In the genomic region with DNA sequence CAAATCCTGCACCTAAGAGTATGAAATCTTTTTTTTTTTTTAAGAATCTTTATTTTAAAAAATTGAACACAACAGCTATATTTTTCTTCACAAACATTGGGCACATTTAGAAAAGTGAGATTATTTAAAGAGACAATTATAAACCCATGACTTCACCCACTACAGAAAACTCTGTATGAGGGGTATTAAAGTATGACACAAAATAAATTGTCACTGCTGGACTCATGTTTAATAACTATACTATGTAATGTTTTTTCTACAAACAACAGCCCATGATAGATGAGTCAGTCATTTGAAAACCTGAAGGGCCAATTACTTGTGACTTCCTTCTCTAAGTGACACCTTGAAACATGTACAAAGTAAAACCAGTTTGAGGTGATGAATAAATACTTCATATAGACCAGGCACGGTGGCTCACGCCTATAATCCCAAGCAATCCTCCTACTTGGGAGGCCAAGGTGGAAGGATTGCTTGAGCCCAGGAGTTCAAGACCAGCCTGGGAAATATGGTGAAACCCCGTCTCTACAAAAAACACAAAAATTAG, we compare ENCODE assay signal across 20 cellular contexts. TPM values are rescaled to one million over a fixed set of nuclear protein-coding genes. Genes with fewer than 3 reads are reported as not detected.
DNase-seq lines count a peak whose midpoint lies in the region; ATAC-seq, FAIRE-seq and TF ChIP-seq lines count a peak whose summit lies in the region.
"Had no signal": no experiment of that assay in that cellular context is flagged by ENCODE, and none has a peak within 500 bp of the region (broad histone marks: within the 10 kb centered on the region; RNA-seq: fewer than 3 reads in every experiment).

No MANE protein-coding gene starts in this region.

- POLR2A ChIA-PET in activated CD4-positive, alpha-beta T cell treated with anti-CD3 and anti-CD28 coated beads, Interleukin-2, amount 10 ng/mL, durations not matched to agents 7 days and 5 days (lab: Charles Lee): no interaction called here
- POLR2A ChIA-PET in A549 (lab: Yijun Ruan, JAX): no interaction called here

- TF ChIP-seq RAD21 in A549 (conservative IDR thresholded peaks at IDR 0.05 in 1 of 2, IDR thresholded peaks at IDR 0.05 in 1 of 2): no peak

- H3K4me3 ChIP-seq in A549 (no peak overlapping the region), epithelial cell of esophagus (ENCODE audit: low read length) (no peak overlapping the region)
- H3K4me3 ChIP-seq: GM23338 had no signal

- peaks cover 2% of the 10 kb centered on the region for H3K9me3 Mint-ChIP-seq in activated CD4-positive, alpha-beta T cell treated with anti-CD3 and anti-CD28 coated beads, Interleukin-2, amount 10 ng/mL, durations not matched to agents 7 days and 5 days
- H3K9me3 Mint-ChIP-seq: CD4-positive, alpha-beta T cell; GM23338 had no signal

- peak; percentile 36 for FAIRE-seq in A549 (lab: Jason Lieb, UNC)
- FAIRE-seq: GM12891 had no signal

- DNase-seq in activated CD4-positive, alpha-beta T cell treated with anti-CD3 and anti-CD28 coated beads, Interleukin-2, amount 10 ng/mL, durations not matched to agents 7 days and 5 days: no peak
- no peak for DNase-seq in activated CD4-positive, alpha-beta T cell treated with anti-CD3 and anti-CD28 coated beads, Interleukin-2, amount 50 U/mL, for 1 hour
- no peak for DNase-seq in A549 (ENCODE audit: low read depth in 1 of 2, low spot score in 1 of 2)
- DNase-seq in HPDE6-E6E7 (ENCODE audit: extremely low spot score): peak; percentile 2
- DNase-seq in epithelial cell of esophagus (ENCODE audit: low read depth): peak; percentile 50
- DNase-seq: 8988T; ACHN; C1 segment of cervical spinal cord; Calu3; CD4-positive, alpha-beta T cell; DMS 273 treated with DMSO at 0.1 percent for 48 hours; DMS79 treated with DMSO at 0.1 percent for 48 hours; EL; H7 had no signal

- no peak overlapping the region for H3K4me2 ChIP-seq in A549
- H3K4me2 ChIP-seq: GM23338 had no signal

- peaks cover 21% of the 10 kb centered on the region for H3K4me1 Mint-ChIP-seq in activated CD4-positive, alpha-beta T cell treated with anti-CD3 and anti-CD28 coated beads, Interleukin-2, amount 10 ng/mL, durations not matched to agents 7 days and 5 days
- H3K4me1 Mint-ChIP-seq: B cell, GM23338 had no signal

- no peak for TF ChIP-seq EP300 in A549 (IDR thresholded peaks at IDR 0.05)

- H3K27ac Mint-ChIP-seq in activated CD4-positive, alpha-beta T cell treated with anti-CD3 and anti-CD28 coated beads, Interleukin-2, amount 10 ng/mL, durations not matched to agents 7 days and 5 days: peak overlapping the region; percentile 62
- H3K27ac Mint-ChIP-seq: B cell; CD4-positive, alpha-beta T cell; GM23338 had no signal

- H3K36me3 Mint-ChIP-seq in activated CD4-positive, alpha-beta T cell treated with anti-CD3 and anti-CD28 coated beads, Interleukin-2, amount 10 ng/mL, durations not matched to agents 7 days and 5 days (ENCODE audit: low read depth): peaks cover 48% of the 10 kb centered on the region

- no peak for TF ChIP-seq POLR2A in A549 (IDR thresholded peaks at IDR 0.05; ENCODE audit: low read length)

- WGBS in A549 (ENCODE audit: missing lambda C conversion rate): 84% methylated on average over 3 of the region's 3 CpGs

- H3K9me3 ChIP-seq in A549: no peaks in the 10 kb centered on the region

- no peaks in the 10 kb centered on the region for H3K4me1 ChIP-seq in A549

- no peak for ATAC-seq in A549
- ATAC-seq in HG03139 (IDR thresholded peaks at IDR 0.05; ENCODE audit: unreplicated experiment): no peak
- no peak for ATAC-seq in HG03045 (IDR thresholded peaks at IDR 0.05; ENCODE audit: unreplicated experiment)
- no peak for ATAC-seq in HG03521 (IDR thresholded peaks at IDR 0.05; ENCODE audit: unreplicated experiment)
- ATAC-seq: GM23338 had no signal

- no peaks in the 10 kb centered on the region for H3K27me3 Mint-ChIP-seq in activated CD4-positive, alpha-beta T cell treated with anti-CD3 and anti-CD28 coated beads, Interleukin-2, amount 10 ng/mL, durations not matched to agents 7 days and 5 days
- H3K27me3 Mint-ChIP-seq: B cell; CD4-positive, alpha-beta T cell had no signal

- no peak overlapping the region for H3K27ac ChIP-seq in A549

- TF ChIP-seq CTCF in A549 (IDR thresholded peaks at IDR 0.05): no peak
- no peak for TF ChIP-seq CTCF in epithelial cell of esophagus (IDR thresholded peaks at IDR 0.05; ENCODE audit: insufficient read depth, low read depth, low read length, missing control alignments)

- CTCF ChIA-PET in activated CD4-positive, alpha-beta T cell treated with anti-CD3 and anti-CD28 coated beads, Interleukin-2, amount 10 ng/mL, durations not matched to agents 7 days and 5 days (lab: Charles Lee): no interaction called here
- CTCF ChIA-PET in A549 (lab: Yijun Ruan, JAX): interaction anchor here (0.8 to 1.0 kb wide), 2 partner anchors 13 to 324 kb away, joined by 4 to 5 read pairs; no protein-coding TSS in a partner anchor

- no peak overlapping the region for H3K4me3 Mint-ChIP-seq in activated CD4-positive, alpha-beta T cell treated with anti-CD3 and anti-CD28 coated beads, Interleukin-2, amount 10 ng/mL, durations not matched to agents 7 days and 5 days
- H3K4me3 Mint-ChIP-seq: B cell; CD4-positive, alpha-beta T cell; GM23338 had no signal

TF ChIP-seq in A549, 52 proteins besides CTCF, POLR2A, EP300 and RAD21 (continues in another document):
- TF ChIP-seq CHD2 (IDR thresholded peaks at IDR 0.05; ENCODE audit: low read length, partially characterized antibody) (no peak), KDM1A (IDR thresholded peaks at IDR 0.05; ENCODE audit: low read depth) (no peak), RCOR1 (IDR thresholded peaks at IDR 0.05; ENCODE audit: low read depth, low read length) (no peak), HOXA7 (CRISPR knock-in tag; IDR thresholded peaks at IDR 0.05) (no peak), MAFK (IDR thresholded peaks at IDR 0.05; ENCODE audit: partially characterized antibody) (no peak), ZC3H11A (IDR thresholded peaks at IDR 0.05) (no peak), RFX5 (IDR thresholded peaks at IDR 0.05) (no peak), JUN (IDR thresholded peaks at IDR 0.05) (no peak), SMC3 (IDR thresholded peaks at IDR 0.05) (no peak), FOXS1 (CRISPR knock-in tag; IDR thresholded peaks at IDR 0.05) (no peak), ESRRA (IDR thresholded peaks at IDR 0.05; ENCODE audit: borderline replicate concordance, low read length) (no peak)
- TF ChIP-seq, protein P1, sequence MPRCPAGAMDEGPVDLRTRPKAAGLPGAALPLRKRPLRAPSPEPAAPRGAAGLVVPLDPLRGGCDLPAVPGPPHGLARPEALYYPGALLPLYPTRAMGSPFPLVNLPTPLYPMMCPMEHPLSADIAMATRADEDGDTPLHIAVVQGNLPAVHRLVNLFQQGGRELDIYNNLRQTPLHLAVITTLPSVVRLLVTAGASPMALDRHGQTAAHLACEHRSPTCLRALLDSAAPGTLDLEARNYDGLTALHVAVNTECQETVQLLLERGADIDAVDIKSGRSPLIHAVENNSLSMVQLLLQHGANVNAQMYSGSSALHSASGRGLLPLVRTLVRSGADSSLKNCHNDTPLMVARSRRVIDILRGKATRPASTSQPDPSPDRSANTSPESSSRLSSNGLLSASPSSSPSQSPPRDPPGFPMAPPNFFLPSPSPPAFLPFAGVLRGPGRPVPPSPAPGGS (IDR thresholded peaks at IDR 0.05): no peak
- TF ChIP-seq, protein P2, sequence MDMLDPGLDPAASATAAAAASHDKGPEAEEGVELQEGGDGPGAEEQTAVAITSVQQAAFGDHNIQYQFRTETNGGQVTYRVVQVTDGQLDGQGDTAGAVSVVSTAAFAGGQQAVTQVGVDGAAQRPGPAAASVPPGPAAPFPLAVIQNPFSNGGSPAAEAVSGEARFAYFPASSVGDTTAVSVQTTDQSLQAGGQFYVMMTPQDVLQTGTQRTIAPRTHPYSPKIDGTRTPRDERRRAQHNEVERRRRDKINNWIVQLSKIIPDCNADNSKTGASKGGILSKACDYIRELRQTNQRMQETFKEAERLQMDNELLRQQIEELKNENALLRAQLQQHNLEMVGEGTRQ (IDR thresholded peaks at IDR 0.05): no peak
- TF ChIP-seq, protein P3, sequence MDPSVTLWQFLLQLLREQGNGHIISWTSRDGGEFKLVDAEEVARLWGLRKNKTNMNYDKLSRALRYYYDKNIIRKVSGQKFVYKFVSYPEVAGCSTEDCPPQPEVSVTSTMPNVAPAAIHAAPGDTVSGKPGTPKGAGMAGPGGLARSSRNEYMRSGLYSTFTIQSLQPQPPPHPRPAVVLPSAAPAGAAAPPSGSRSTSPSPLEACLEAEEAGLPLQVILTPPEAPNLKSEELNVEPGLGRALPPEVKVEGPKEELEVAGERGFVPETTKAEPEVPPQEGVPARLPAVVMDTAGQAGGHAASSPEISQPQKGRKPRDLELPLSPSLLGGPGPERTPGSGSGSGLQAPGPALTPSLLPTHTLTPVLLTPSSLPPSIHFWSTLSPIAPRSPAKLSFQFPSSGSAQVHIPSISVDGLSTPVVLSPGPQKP (IDR thresholded peaks at IDR 0.05; ENCODE audit: low read depth, low read length): no peak

RNA-seq across cellular contexts. Expression of a gene that starts 36.0 kb away (rescaled TPM):
- total RNA-seq in activated CD4-positive, alpha-beta T cell treated with anti-CD3 and anti-CD28 coated beads, Interleukin-2, amount 10 ng/mL, durations not matched to agents 7 days and 5 days: 10 to 100 TPM; 35.5 to 43.7 TPM
- polyA plus RNA-seq in A549 (2011; rRNA removed) (51.6 and 58.5 TPM in 2 replicates), A549 (2017; fragmentation: RNase III; extraction: RNeasy Plus Mini Kit Qiagen cat#74134 plus additional on column Dnase treatment) (21.7 to 22.3 TPM (median 21.9 TPM) in 3 replicates)
- 10.3 and 10.7 TPM in 2 replicates for polyA plus RNA-seq in A549 (2012; cell fraction: cytosol; rRNA removed)
- polyA plus RNA-seq in A549 (2012; cell fraction: nucleus; rRNA removed): 15.7 and 19.0 TPM in 2 replicates
- polyA minus RNA-seq in A549 (2011; rRNA and poly(A)+ RNA removed): 45.5 and 51.3 TPM in 2 replicates

RNA-seq across cellular contexts. Expression of a gene that starts 54.6 kb away (rescaled TPM):
- total RNA-seq in activated CD4-positive, alpha-beta T cell treated with anti-CD3 and anti-CD28 coated beads, Interleukin-2, amount 10 ng/mL, durations not matched to agents 7 days and 5 days: 10 to 100 TPM; 37.7 to 46.7 TPM
- polyA plus RNA-seq in A549 (2011; rRNA removed) (46.2 and 49.0 TPM in 2 replicates), A549 (2017; fragmentation: RNase III; extraction: RNeasy Plus Mini Kit Qiagen cat#74134 plus additional on column Dnase treatment) (23.8 to 25.1 TPM (median 24.9 TPM) in 3 replicates)
- polyA plus RNA-seq in A549 (2012; cell fraction: cytosol; rRNA removed): 4.2 and 5.0 TPM in 2 replicates
- 2.0 and 3.3 TPM in 2 replicates for polyA plus RNA-seq in A549 (2012; cell fraction: nucleus; rRNA removed)
- polyA minus RNA-seq in A549 (2011; rRNA and poly(A)+ RNA removed): 21.1 and 33.6 TPM in 2 replicates

Comparison
In these comparisons a context has a peak if more than half of its experiments do, and no peak if none do; other contexts are left out.
1. DNase-seq: peak in HPDE6-E6E7 (single experiment) and epithelial cell of esophagus (single experiment); none in activated CD4-positive, alpha-beta T cell treated with anti-CD3 and anti-CD28 coated beads, Interleukin-2, amount 10 ng/mL, durations not matched to agents 7 days and 5 days (single experiment), activated CD4-positive, alpha-beta T cell treated with anti-CD3 and anti-CD28 coated beads, Interleukin-2, amount 50 U/mL, for 1 hour (single experiment) and A549 (0 of 2).